ENCODE assay signal across 9 cellular contexts in the genomic region with DNA sequence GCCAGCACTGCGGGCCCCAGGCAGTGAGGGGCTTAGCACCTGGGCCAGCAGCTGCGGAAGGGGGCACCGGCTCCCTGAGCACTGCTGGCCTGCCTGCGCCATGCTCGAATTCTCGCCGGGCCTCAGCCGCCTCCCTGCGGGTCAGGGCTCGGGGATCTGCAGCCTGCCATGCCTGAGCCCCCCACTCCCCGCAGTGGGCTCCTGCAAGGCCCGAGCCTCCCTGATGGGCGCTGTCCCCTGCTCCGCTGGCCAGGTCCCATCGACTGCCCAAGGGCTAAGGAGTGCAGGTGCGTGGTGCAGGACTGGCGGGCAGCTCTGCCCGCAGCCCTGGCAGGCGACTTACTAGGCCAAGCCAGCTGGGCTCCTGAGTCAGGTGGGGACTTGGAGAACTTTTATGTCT.
"Had no signal": no experiment of that assay in that cellular context is flagged by ENCODE, and none has a peak within 500 bp of the region (broad histone marks: within the 10 kb centered on the region; RNA-seq: fewer than 3 reads in every experiment).

No MANE protein-coding gene starts in this region.

- H3K27me3 Mint-ChIP-seq: IgD-negative memory B cell had no signal

- H3K4me3 Mint-ChIP-seq: HFFc6, IgD-negative memory B cell had no signal

- H3K4me1 Mint-ChIP-seq: IgD-negative memory B cell had no signal

- H2AFZ ChIP-seq: GM23248 had no signal

- H3K36me3 Mint-ChIP-seq: IgD-negative memory B cell had no signal

- FAIRE-seq: HepG2 had no signal

- DNase-seq: GM23248, GOT3, H7, HFFc6 had no signal

- H3K9ac ChIP-seq: GM23248 had no signal

- H3K4me1 ChIP-seq: HAP-1 had no signal

- H3K27ac Mint-ChIP-seq: HFFc6, IgD-negative memory B cell had no signal

- H3K27ac ChIP-seq: GM23248, HL-60 had no signal

- H3K36me3 ChIP-seq: HAP-1 had no signal

- H3K4me3 ChIP-seq: GM23248, HAP-1 had no signal

- ATAC-seq: HCT116, HepG2 had no signal

- H3K9me3 ChIP-seq: HAP-1 had no signal
